10 cellular contexts compared by ENCODE assay signal in the genomic region with DNA sequence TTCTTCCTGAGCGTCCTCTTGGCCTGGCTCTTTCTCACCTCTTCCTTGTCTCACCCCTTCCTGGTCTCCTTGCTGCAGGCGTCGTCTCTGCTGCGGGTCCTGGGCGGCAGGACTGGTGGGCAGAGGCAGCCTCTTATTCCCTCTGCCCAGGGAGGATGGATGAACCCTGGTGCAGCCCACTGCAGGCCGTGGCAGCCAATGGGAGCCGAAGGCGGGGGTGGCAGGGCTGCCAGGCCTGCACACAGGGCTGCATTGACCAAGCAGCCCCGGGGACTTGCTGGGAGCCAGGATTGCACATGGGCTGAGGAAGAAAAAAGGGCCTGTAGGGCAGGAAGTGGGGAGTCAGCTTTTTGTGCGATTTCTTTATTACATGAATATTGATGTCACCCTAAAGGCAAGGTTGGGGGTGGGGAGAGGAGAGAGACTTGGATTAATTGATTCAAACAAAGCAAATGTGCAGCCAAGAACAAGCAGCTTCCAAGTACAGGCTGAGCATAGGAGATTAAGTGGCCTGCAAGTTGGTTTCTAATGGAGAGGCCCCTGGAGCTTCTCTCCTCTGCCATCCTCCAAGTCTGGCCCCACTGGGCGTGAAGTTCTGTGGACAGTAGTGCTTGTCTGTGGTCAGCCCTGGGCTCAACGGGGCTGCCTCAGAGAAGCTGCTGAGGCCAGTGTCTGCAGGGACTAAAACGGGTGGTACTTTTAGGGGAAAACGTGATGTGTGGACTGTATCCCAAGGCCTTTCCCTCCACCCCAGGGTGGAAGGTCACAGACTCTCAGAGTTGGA. TPM values are rescaled to one million over a fixed set of nuclear protein-coding genes. Genes with fewer than 3 reads are reported as not detected.
DNase-seq lines count a peak whose midpoint lies in the region; ATAC-seq and TF ChIP-seq lines count a peak whose summit lies in the region.
"Had no signal": no experiment of that assay in that cellular context is flagged by ENCODE, and none has a peak within 500 bp of the region (broad histone marks: within the 10 kb centered on the region; RNA-seq: fewer than 3 reads in every experiment).

Gene S100B (minus strand): TSS at position 108 of the 784 bp plus-strand sequence. CDS start 2,667 bp downstream, outside the sequence.

- H2BK15ac ChIP-seq in mesendoderm (replicated peaks; ENCODE audit: low read depth): no peak within 1 kb of the TSS

- no peak within 1 kb of the TSS for H3K4me2 ChIP-seq in mesendoderm (ENCODE audit: low read length)

- in situ Hi-C loops in transverse colon (cut with MboI; ENCODE audit: low pct_ligation_motif_present in 1 of 4, low pct_unique_long_range_greater_than_20kb in 1 of 4, low sequenced_read_pairs in 3 of 4): no loop called here

- peaks cover 33% of the 10 kb centered on the region for H3K4me1 Mint-ChIP-seq in activated T-cell treated with anti-CD3 and anti-CD28 coated beads, Interleukin-2, amount 50 U/mL, for 72 hours (ENCODE audit: low read depth)

- no peak for TF ChIP-seq EP300 in transverse colon (IDR thresholded peaks at IDR 0.05; ENCODE audit: low read depth)

- H2BK120ac ChIP-seq in mesendoderm (ENCODE audit: low read depth, low read length): no peak within 1 kb of the TSS

- H3K79me1 ChIP-seq in mesendoderm (ENCODE audit: low read length): no peaks in the 10 kb centered on the region

- H3K27ac ChIP-seq in mesendoderm (ENCODE audit: low read depth, low read length): no peak within 1 kb of the TSS
- peak within 1 kb of the TSS; percentile 40 to 63 (median 47) for H3K27ac ChIP-seq in transverse colon

- H3K27ac Mint-ChIP-seq in activated T-cell treated with anti-CD3 and anti-CD28 coated beads, Interleukin-2, amount 50 U/mL, for 72 hours: peak within 1 kb of the TSS; percentile 48
- H3K27ac Mint-ChIP-seq: memory B cell had no signal

- H2AK5ac ChIP-seq in mesendoderm (ENCODE audit: low read length): no peak within 1 kb of the TSS

- H3K4me3 Mint-ChIP-seq in activated T-cell treated with anti-CD3 and anti-CD28 coated beads, Interleukin-2, amount 50 U/mL, for 72 hours: peak within 1 kb of the TSS; percentile 44 to 66
- H3K4me3 Mint-ChIP-seq: memory B cell had no signal

- peak; percentile 24 to 29 for ATAC-seq in activated T-cell treated with anti-CD3 and anti-CD28 coated beads, Interleukin-2, amount 50 U/mL, for 72 hours (replicated peaks in 1 of 2)
- ATAC-seq in GM19328 (IDR thresholded peaks at IDR 0.05; ENCODE audit: unreplicated experiment): no peak

- H4K5ac ChIP-seq in mesendoderm (ENCODE audit: low read length): no peak within 1 kb of the TSS

- no peak within 1 kb of the TSS for H3K23ac ChIP-seq in mesendoderm (ENCODE audit: low read length)

- no peak within 1 kb of the TSS for H3K4me3 ChIP-seq in mesendoderm (ENCODE audit: low read length)
- H3K4me3 ChIP-seq in transverse colon: no peak within 1 kb of the TSS

- intact Hi-C loops in transverse colon (cut with DNase I; ENCODE audit: low total_unique reads): no loop called here

- H3K27me3 ChIP-seq in mesendoderm (ENCODE audit: insufficient read depth, low read length, poor library complexity) (no peaks in the 10 kb centered on the region), transverse colon (no peaks in the 10 kb centered on the region)

- H3K4ac ChIP-seq in mesendoderm (ENCODE audit: low read depth, low read length): no peak within 1 kb of the TSS

- H3K4me1 ChIP-seq in mesendoderm (ENCODE audit: control insufficient read depth, low read depth, low read length): no peaks in the 10 kb centered on the region
- H3K4me1 ChIP-seq in transverse colon: peaks cover 0 to 10% (median 3%) of the 10 kb centered on the region in 4 donors

- H2BK5ac ChIP-seq in mesendoderm (ENCODE audit: low read length): no peak within 1 kb of the TSS

- no peak within 1 kb of the TSS for H3K56ac ChIP-seq in mesendoderm (ENCODE audit: low read length)

- H4K8ac ChIP-seq in mesendoderm (ENCODE audit: low read depth, low read length): no peak within 1 kb of the TSS

- no CpG with 5 or more reads among the region's 14 CpGs for WGBS in mesendoderm (ENCODE audit: extremely low coverage, insufficient coverage, low lambda C conversion rate)
- 50 to 74% methylated on average over 1 to 14 of the region's 14 CpGs for WGBS in transverse colon (ENCODE audit: low coverage in 1 of 2), 2 donors

- no peak for DNase-seq in activated T-cell treated with anti-CD3 and anti-CD28 coated beads, Interleukin-2, amount 50 U/mL, for 72 hours
- DNase-seq in activated T-cell treated with anti-CD3 and anti-CD28 coated beads for 4 hours (no peak), astrocyte of the hippocampus (ENCODE audit: low read depth, low spot score) (peak; percentile 43), mesendoderm (peak; percentile 13), transverse colon (no peak), NCI-H2081 treated with DMSO at 0.1 percent for 48 hours (lab: John Stamatoyannopoulos, UW) (no peak)
- no peak for DNase-seq in activated naive CD4-positive, alpha-beta T cell treated with Interleukin-2 at 50 U/mL for 16 hours

- no peaks in the 10 kb centered on the region for H3K36me3 ChIP-seq in mesendoderm (ENCODE audit: control insufficient read depth, insufficient read depth, low read length)
- H3K36me3 ChIP-seq in transverse colon: no peaks in the 10 kb centered on the region

- no peaks in the 10 kb centered on the region for H3K27me3 Mint-ChIP-seq in activated T-cell treated with anti-CD3 and anti-CD28 coated beads, Interleukin-2, amount 50 U/mL, for 72 hours (ENCODE audit: low read depth)

- TF ChIP-seq POLR2A in transverse colon (IDR thresholded peaks at IDR 0.05): no peak

- no peak within 1 kb of the TSS for H3K9ac ChIP-seq in mesendoderm (ENCODE audit: low read length)

- no peak within 1 kb of the TSS for H3K18ac ChIP-seq in mesendoderm (ENCODE audit: low read length)

- H3K9me3 Mint-ChIP-seq in activated T-cell treated with anti-CD3 and anti-CD28 coated beads, Interleukin-2, amount 50 U/mL, for 72 hours: no peaks in the 10 kb centered on the region

- H3K36me3 Mint-ChIP-seq in activated T-cell treated with anti-CD3 and anti-CD28 coated beads, Interleukin-2, amount 50 U/mL, for 72 hours (ENCODE audit: insufficient read depth in 2 of 2): no peaks in the 10 kb centered on the region

- no peaks in the 10 kb centered on the region for H3K9me3 ChIP-seq in transverse colon

- H3K79me2 ChIP-seq in mesendoderm (ENCODE audit: control insufficient read depth, insufficient read depth, low read length): no peaks in the 10 kb centered on the region

- TF ChIP-seq CTCF in transverse colon (IDR thresholded peaks at IDR 0.05): no peak

RNA-seq across cellular contexts. Expression of gene S100B, which starts in this region (rescaled TPM):
- under 1 TPM in 1 of 2 donors, not detected in 1; 0.72 TPM for total RNA-seq in activated T-cell treated with anti-CD3 and anti-CD28 coated beads, Interleukin-2, amount 50 U/mL, for 72 hours
- polyA plus RNA-seq in mesendoderm (2013, experiment 1 of 2): 0.35 TPM
- polyA plus RNA-seq in mesendoderm (2013, experiment 2 of 2): 0.18 TPM
- 10 to 100 TPM; 10.6 to 37.2 (median 23.2) TPM for total RNA-seq in transverse colon
- total RNA-seq: bronchial epithelial cell had no signal

Comparison
In these comparisons a context has a peak if more than half of its experiments do, and no peak if none do; other contexts are left out.
1. RNA of gene S100B (total RNA-seq): 10.6 to 37.2 TPM in transverse colon; 0.72 TPM in activated T-cell treated with anti-CD3 and anti-CD28 coated beads, Interleukin-2, amount 50 U/mL, for 72 hours; every median in the first group is over 4 times any median in the second.
2. Peak in ATAC-seq in activated T-cell treated with anti-CD3 and anti-CD28 coated beads, Interleukin-2, amount 50 U/mL, for 72 hours; RNA of the gene not detected or under 1 TPM.
3. DNase-seq: peak in astrocyte of the hippocampus (single experiment) and mesendoderm (single experiment); none in activated T-cell treated with anti-CD3 and anti-CD28 coated beads, Interleukin-2, amount 50 U/mL, for 72 hours (0 of 2), activated T-cell treated with anti-CD3 and anti-CD28 coated beads for 4 hours (single experiment), transverse colon (single experiment), NCI-H2081 treated with DMSO at 0.1 percent for 48 hours (single experiment) and activated naive CD4-positive, alpha-beta T cell treated with Interleukin-2 at 50 U/mL for 16 hours (single experiment).